9 cellular contexts compared by ENCODE assay signal in the genomic region with DNA sequence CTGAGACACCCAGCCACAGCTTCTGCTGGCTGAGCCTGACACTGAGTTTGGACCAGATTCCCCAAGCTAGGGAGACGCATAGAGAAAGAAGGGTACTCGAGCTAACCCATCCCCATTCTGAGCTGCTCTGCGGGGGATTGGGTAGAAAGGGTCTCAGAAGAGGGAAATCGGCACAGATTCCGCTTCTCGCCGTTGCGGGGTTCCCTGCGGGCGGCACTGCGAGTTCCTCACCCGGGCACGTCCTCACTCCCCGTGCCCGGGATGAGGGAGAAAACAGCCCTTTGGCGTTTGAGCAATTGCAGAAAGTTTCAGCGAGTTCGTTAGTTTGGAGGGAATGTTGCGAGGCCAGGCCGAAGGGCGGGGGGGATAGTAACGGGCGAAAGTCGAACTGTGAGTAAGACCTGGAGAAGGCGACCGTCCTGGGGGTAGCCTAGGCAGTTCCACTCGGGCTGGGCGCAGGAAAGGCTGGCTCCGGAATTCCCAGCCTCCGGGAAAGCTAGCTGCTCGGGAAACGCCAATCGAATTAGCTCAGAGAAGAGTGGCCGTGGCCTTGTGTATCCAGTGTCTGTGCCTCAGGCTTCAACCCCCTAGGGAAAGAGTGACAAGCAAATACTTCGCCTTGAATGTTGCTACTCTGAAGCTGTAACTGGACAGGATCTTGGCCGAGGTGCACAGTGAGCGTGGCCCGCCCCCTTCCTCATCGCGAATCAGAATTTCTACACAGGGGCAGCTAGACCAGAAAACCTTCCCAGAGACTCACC. TPM values are rescaled to one million over a fixed set of nuclear protein-coding genes. Genes with fewer than 3 reads are reported as not detected.
DNase-seq lines count a peak whose midpoint lies in the region; ATAC-seq and TF ChIP-seq lines count a peak whose summit lies in the region.
"Had no signal": no experiment of that assay in that cellular context is flagged by ENCODE, and none has a peak within 500 bp of the region (broad histone marks: within the 10 kb centered on the region; RNA-seq: fewer than 3 reads in every experiment).

No MANE protein-coding gene starts in this region.

- CTCF ChIA-PET in Caco-2 (lab: Charles Lee): no interaction called here

- intact Hi-C loops in Caco-2 (cut with micrococcal nuclease; ENCODE audit: unreplicated experiment): no loop called here

- no peak for ATAC-seq in GM21619 (IDR thresholded peaks at IDR 0.05; ENCODE audit: unreplicated experiment)
- ATAC-seq in activated naive CD8-positive, alpha-beta T cell treated with anti-CD3 and anti-CD28 coated beads, Interleukin-2, amount 50 U/mL, for 24 hours: no peak

- no peaks in the 10 kb centered on the region for H3K9me3 ChIP-seq in esophagus (ENCODE audit: control insufficient read depth in 2 of 2, insufficient read depth in 1 of 2, low read depth in 1 of 2, low read length in 1 of 2)
- no peaks in the 10 kb centered on the region for H3K9me3 ChIP-seq in Caco-2

- H3K36me3 ChIP-seq in esophagus (ENCODE audit: control insufficient read depth in 2 of 2, insufficient read depth in 2 of 2, low read length in 1 of 2): no peaks in the 10 kb centered on the region
- H3K36me3 ChIP-seq in Caco-2 (ENCODE audit: control insufficient read depth, insufficient read depth, low read length): no peaks in the 10 kb centered on the region

- H3K4me1 Mint-ChIP-seq in nephron progenitor cell: peaks cover 15% of the 10 kb centered on the region
- no peaks in the 10 kb centered on the region for H3K4me1 Mint-ChIP-seq in Caco-2 (ENCODE audit: low read depth, unreplicated experiment)
- H3K4me1 Mint-ChIP-seq in activated naive CD8-positive, alpha-beta T cell treated with anti-CD3 and anti-CD28 coated beads, Interleukin-2, amount 50 U/mL, for 24 hours: peaks cover 3% of the 10 kb centered on the region

- H3K4me3 Mint-ChIP-seq in nephron progenitor cell: peak overlapping the region; percentile 87
- no peak overlapping the region for H3K4me3 Mint-ChIP-seq in Caco-2 (ENCODE audit: unreplicated experiment)
- H3K4me3 Mint-ChIP-seq in activated naive CD8-positive, alpha-beta T cell treated with anti-CD3 and anti-CD28 coated beads, Interleukin-2, amount 50 U/mL, for 24 hours: no peak overlapping the region

- H3K27ac Mint-ChIP-seq in nephron progenitor cell (no peak overlapping the region), Caco-2 (ENCODE audit: unreplicated experiment) (no peak overlapping the region)
- H3K27ac Mint-ChIP-seq in activated naive CD8-positive, alpha-beta T cell treated with anti-CD3 and anti-CD28 coated beads, Interleukin-2, amount 50 U/mL, for 24 hours: no peak overlapping the region

- DNase-seq in AG08396 (ENCODE audit: low spot score) (peak; percentile 62), NCI-H446 treated with DMSO at 0.1 percent for 48 hours (lab: John Stamatoyannopoulos, UW) (peak; percentile 76), nephron progenitor cell (peak; percentile 49), Caco-2 (no peak), pons (ENCODE audit: low spot score) (no peak)
- DNase-seq in activated naive CD8-positive, alpha-beta T cell treated with anti-CD3 and anti-CD28 coated beads, Interleukin-2, amount 50 U/mL, for 24 hours: no peak
- DNase-seq: midbrain had no signal

- H3K4me1 ChIP-seq in esophagus (ENCODE audit: control insufficient read depth in 2 of 2, insufficient read depth in 2 of 2, low read length in 1 of 2) (peaks cover 0 to 6% of the 10 kb centered on the region in 2 donors), Caco-2 (no peaks in the 10 kb centered on the region)

- peaks cover 0 to 8% of the 10 kb centered on the region in 2 donors for H3K27me3 ChIP-seq in esophagus (ENCODE audit: control insufficient read depth in 1 of 2, insufficient read depth in 2 of 2, low read length in 2 of 2)
- no peaks in the 10 kb centered on the region for H3K27me3 ChIP-seq in Caco-2 (replicated peaks; ENCODE audit: control insufficient read depth, insufficient read depth, low read length)

- H3K4me3 ChIP-seq in esophagus (ENCODE audit: low read depth in 1 of 2, low read length in 2 of 2) (peak overlapping the region; percentile 7 to 23), Caco-2 (ENCODE audit: low read depth, low read length) (no peak overlapping the region)

- POLR2A ChIA-PET in Caco-2 (lab: Charles Lee): no interaction called here

- no peak for TF ChIP-seq CTCF in nephron progenitor cell (IDR thresholded peaks at IDR 0.05)
- TF ChIP-seq CTCF in Caco-2 (IDR thresholded peaks at IDR 0.05; ENCODE audit: insufficient read depth in 1 of 2, low read depth in 1 of 2, low read length in 1 of 2, severe bottlenecking in 1 of 2, unreplicated experiment in 1 of 2): no peak

- 5% methylated on average over 40 of the region's 40 CpGs for WGBS in esophagus, 2 donors

- no peak overlapping the region for H3K27ac ChIP-seq in esophagus (ENCODE audit: low read depth in 2 of 2, low read length in 1 of 2)

- peaks cover 24% of the 10 kb centered on the region for H3K9me3 Mint-ChIP-seq in nephron progenitor cell
- no peaks in the 10 kb centered on the region for H3K9me3 Mint-ChIP-seq in Caco-2 (ENCODE audit: unreplicated experiment)
- no peaks in the 10 kb centered on the region for H3K9me3 Mint-ChIP-seq in activated naive CD8-positive, alpha-beta T cell treated with anti-CD3 and anti-CD28 coated beads, Interleukin-2, amount 50 U/mL, for 24 hours

- H3K27me3 Mint-ChIP-seq in nephron progenitor cell (ENCODE audit: low read depth, poor library complexity) (peaks cover 84% of the 10 kb centered on the region), Caco-2 (ENCODE audit: insufficient read depth, unreplicated experiment) (no peaks in the 10 kb centered on the region)
- peaks cover 32% of the 10 kb centered on the region for H3K27me3 Mint-ChIP-seq in activated naive CD8-positive, alpha-beta T cell treated with anti-CD3 and anti-CD28 coated beads, Interleukin-2, amount 50 U/mL, for 24 hours

- BruUV-seq in Caco-2 (replicated peaks; lab: Mats Ljungman, UMichigan): no TSS peak

- H3K36me3 Mint-ChIP-seq in nephron progenitor cell (ENCODE audit: low read depth) (no peaks in the 10 kb centered on the region), Caco-2 (ENCODE audit: insufficient read depth, unreplicated experiment) (no peaks in the 10 kb centered on the region)
- peaks cover 1% of the 10 kb centered on the region for H3K36me3 Mint-ChIP-seq in activated naive CD8-positive, alpha-beta T cell treated with anti-CD3 and anti-CD28 coated beads, Interleukin-2, amount 50 U/mL, for 24 hours (ENCODE audit: low read depth)

RNA-seq across cellular contexts. Expression of gene PTGFR, which starts 0.7 kb away (rescaled TPM):
- polyA plus RNA-seq in esophagus: under 1 TPM; 0.10 to 0.20 TPM
- not detected in 2 replicates for total RNA-seq in Caco-2 (2022)

Comparison
In these comparisons a context has a peak if more than half of its experiments do, and no peak if none do; other contexts are left out.
1. DNase-seq: peak in AG08396 (single experiment), NCI-H446 treated with DMSO at 0.1 percent for 48 hours (single experiment) and nephron progenitor cell (single experiment); none in Caco-2 (0 of 2), activated naive CD8-positive, alpha-beta T cell treated with anti-CD3 and anti-CD28 coated beads, Interleukin-2, amount 50 U/mL, for 24 hours (single experiment) and pons (single experiment).